In genomic region chr20:38748097-38748862, GRCh38 we compare ENCODE assay signal across 8 cellular contexts. TPM values are rescaled to one million over a fixed set of nuclear protein-coding genes. Genes with fewer than 3 reads are reported as not detected.
DNase-seq lines count a peak whose midpoint lies in the region; ATAC-seq and TF ChIP-seq lines count a peak whose summit lies in the region.

Gene ACTR5, plus strand, starts transcription at chr20:38748460. Its CDS starts 19 bp downstream, at chr20:38748479.

- H3K27ac Mint-ChIP-seq in activated T-helper 17 cell treated with anti-CD3 and anti-CD28 coated beads, Interleukin-2, amount 50 U/mL, for 72 hours = peak within 1 kb of the TSS; percentile 93
- peak within 1 kb of the TSS; percentile 97 to 98 for H3K27ac Mint-ChIP-seq in natural killer cell
- peak within 1 kb of the TSS; percentile 98 for H3K27ac Mint-ChIP-seq in stimulated activated naive B cell treated with anti-CD40 and anti-IgM and Interleukin-4, amounts not matched to agents 10 μg/mL and 1 μg/mL and 100 μg/mL, for 72 hours

- peaks cover 7% of the 10 kb centered on the region for H3K27me3 ChIP-seq in H7 (ENCODE audit: control insufficient read depth, insufficient read depth, low read length)

- DNase-seq in ELF-1 (ENCODE audit: low read depth, low spot score) (peak; percentile 92), H7 (peak; percentile 98), LoVo (ENCODE audit: low spot score) (peak; percentile 96), RPMI8226 (peak; percentile 92), fibroblast of mammary gland (ENCODE audit: low read depth) (peak; percentile 82), natural killer cell (peak; percentile 98)
- DNase-seq in stimulated activated naive B cell treated with anti-CD40 and anti-IgM and Interleukin-4, amounts not matched to agents 10 μg/mL and 1 μg/mL and 100 μg/mL, for 72 hours = peak; percentile 93

- TF ChIP-seq CTCF in fibroblast of mammary gland (conservative IDR thresholded peaks at IDR 0.05; ENCODE audit: control insufficient read depth, insufficient read depth, low read depth, low read length) (no peak), natural killer cell (IDR thresholded peaks at IDR 0.05) (no peak)

- intact Hi-C loops in natural killer cell (cut with micrococcal nuclease) = loop anchor here (1.0 kb wide), 2 partner anchors 74 to 214 kb away; partner anchors contain the start of gene DHX35

- ATAC-seq in activated T-helper 17 cell treated with anti-CD3 and anti-CD28 coated beads, Interleukin-2, amount 50 U/mL, for 72 hours (replicated peaks) = peak; percentile 91
- peak; percentile 91 to 98 (median 94) for ATAC-seq in natural killer cell
- ATAC-seq in stimulated activated naive B cell treated with anti-CD40 and anti-IgM and Interleukin-4, amounts not matched to agents 10 μg/mL and 1 μg/mL and 100 μg/mL, for 72 hours (replicated peaks) = peak; percentile 90 to 93

- H3K36me3 Mint-ChIP-seq in activated T-helper 17 cell treated with anti-CD3 and anti-CD28 coated beads, Interleukin-2, amount 50 U/mL, for 72 hours (ENCODE audit: low read depth) = peaks cover 35% of the 10 kb centered on the region
- peaks cover 11% of the 10 kb centered on the region for H3K36me3 Mint-ChIP-seq in natural killer cell
- peaks cover 4 to 7% of the 10 kb centered on the region in 2 donors for H3K36me3 Mint-ChIP-seq in stimulated activated naive B cell treated with anti-CD40 and anti-IgM and Interleukin-4, amounts not matched to agents 10 μg/mL and 1 μg/mL and 100 μg/mL, for 72 hours

- peaks cover 6% of the 10 kb centered on the region for H3K36me3 ChIP-seq in H7 (replicated peaks; ENCODE audit: control insufficient read depth, insufficient read depth, low read length)

- H3K4me3 Mint-ChIP-seq in activated T-helper 17 cell treated with anti-CD3 and anti-CD28 coated beads, Interleukin-2, amount 50 U/mL, for 72 hours = peak within 1 kb of the TSS; percentile 87
- peak within 1 kb of the TSS; percentile 98 for H3K4me3 Mint-ChIP-seq in natural killer cell
- H3K4me3 Mint-ChIP-seq in stimulated activated naive B cell treated with anti-CD40 and anti-IgM and Interleukin-4, amounts not matched to agents 10 μg/mL and 1 μg/mL and 100 μg/mL, for 72 hours = peak within 1 kb of the TSS; percentile 97 to 98

- peaks cover 14% of the 10 kb centered on the region for H3K4me1 Mint-ChIP-seq in activated T-helper 17 cell treated with anti-CD3 and anti-CD28 coated beads, Interleukin-2, amount 50 U/mL, for 72 hours
- H3K4me1 Mint-ChIP-seq in natural killer cell = peaks cover 23 to 26% of the 10 kb centered on the region in 2 donors
- peaks cover 16 to 18% of the 10 kb centered on the region in 2 donors for H3K4me1 Mint-ChIP-seq in stimulated activated naive B cell treated with anti-CD40 and anti-IgM and Interleukin-4, amounts not matched to agents 10 μg/mL and 1 μg/mL and 100 μg/mL, for 72 hours

- H3K9me3 Mint-ChIP-seq in activated T-helper 17 cell treated with anti-CD3 and anti-CD28 coated beads, Interleukin-2, amount 50 U/mL, for 72 hours = no peaks in the 10 kb centered on the region
- no peaks in the 10 kb centered on the region for H3K9me3 Mint-ChIP-seq in natural killer cell
- H3K9me3 Mint-ChIP-seq in stimulated activated naive B cell treated with anti-CD40 and anti-IgM and Interleukin-4, amounts not matched to agents 10 μg/mL and 1 μg/mL and 100 μg/mL, for 72 hours = no peaks in the 10 kb centered on the region

- peak within 1 kb of the TSS; percentile 86 for H3K4me3 ChIP-seq in H7 (ENCODE audit: insufficient read depth, low read depth, low read length)
- peak within 1 kb of the TSS; percentile 88 for H3K4me3 ChIP-seq in fibroblast of mammary gland (ENCODE audit: control insufficient read depth, low read depth, low read length)

- H3K27me3 Mint-ChIP-seq in activated T-helper 17 cell treated with anti-CD3 and anti-CD28 coated beads, Interleukin-2, amount 50 U/mL, for 72 hours = no peaks in the 10 kb centered on the region
- H3K27me3 Mint-ChIP-seq in natural killer cell (ENCODE audit: low read depth in 2 of 2) = peaks cover 0 to 3% of the 10 kb centered on the region in 2 donors
- H3K27me3 Mint-ChIP-seq in stimulated activated naive B cell treated with anti-CD40 and anti-IgM and Interleukin-4, amounts not matched to agents 10 μg/mL and 1 μg/mL and 100 μg/mL, for 72 hours = peaks cover 0 to 6% of the 10 kb centered on the region in 2 donors

RNA-seq across cellular contexts. Expression of gene ACTR5, which starts in this region (rescaled TPM):
- total RNA-seq in H7 (2014; rRNA removed; shearing (Covaris generic)) = 16.0 and 17.0 TPM in 2 replicates
- 10 to 100 TPM in 1 of 2 donors, 1 to 10 TPM in 1; 9.9 to 10.4 TPM for total RNA-seq in activated T-helper 17 cell treated with anti-CD3 and anti-CD28 coated beads, Interleukin-2, amount 50 U/mL, for 72 hours
- 10 to 100 TPM; 14.4 to 17.7 (median 17.6) TPM for total RNA-seq in natural killer cell

Comparison
In these comparisons a context has a peak if more than half of its experiments do, and no peak if none do; other contexts are left out.
1. Peak in every context shown above with its lines: DNase-seq, ATAC-seq and H3K4me3 ChIP-seq.